24 cellular contexts compared by ENCODE assay signal in the genomic region with DNA sequence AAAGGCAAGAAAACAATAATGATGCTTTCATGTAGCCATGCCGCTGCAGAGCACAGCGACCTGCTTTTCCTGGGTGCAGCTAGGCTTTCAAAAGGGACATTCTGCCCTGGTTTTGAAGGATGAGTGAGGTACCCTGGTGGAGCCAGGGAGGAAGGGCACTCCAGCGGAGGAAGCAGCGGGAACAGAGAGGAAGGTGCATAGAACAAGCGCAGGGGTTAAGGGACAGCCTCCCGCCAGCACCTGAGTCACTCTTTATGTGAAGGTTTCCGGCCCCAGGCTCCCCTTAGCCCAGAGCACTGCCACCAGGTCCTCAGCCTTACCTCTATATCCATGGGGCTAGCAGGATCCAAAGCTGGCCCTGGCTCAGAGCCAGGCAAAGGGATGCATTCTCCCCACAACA.
"Had no signal": no experiment of that assay in that cellular context is flagged by ENCODE, and none has a peak within 500 bp of the region (broad histone marks: within the 10 kb centered on the region; RNA-seq: fewer than 3 reads in every experiment).

No MANE protein-coding gene starts in this region.

- H3K4me3 ChIP-seq: dorsolateral prefrontal cortex, esophagus squamous epithelium, gastrocnemius medialis, lower lobe of right lung, ovary, psoas muscle, right atrium auricular region, thoracic aorta, upper lobe of left lung had no signal

- FAIRE-seq: astrocyte, colon had no signal

- H3K27ac ChIP-seq: dorsolateral prefrontal cortex, esophagus squamous epithelium, gastrocnemius medialis, lower lobe of right lung, ovary, psoas muscle, right atrium auricular region, thoracic aorta, upper lobe of left lung, VCaP had no signal

- H3K36me3 ChIP-seq: esophagus squamous epithelium, gastrocnemius medialis, lower lobe of right lung, ovary, right atrium auricular region, thoracic aorta, upper lobe of left lung had no signal

- H3K27me3 ChIP-seq: dorsolateral prefrontal cortex, esophagus squamous epithelium, gastrocnemius medialis, ovary, right atrium auricular region, upper lobe of left lung had no signal

- DNase-seq: activated CD4-positive, alpha-beta T cell treated with anti-CD3 and anti-CD28 coated beads for 1 hour; activated CD4-positive, alpha-beta T cell treated with anti-CD3 and anti-CD28 coated beads, Interleukin-2, amount 50 U/mL, for 1 hour; activated CD8-positive, alpha-beta T cell treated with anti-CD3 and anti-CD28 coated beads, Interleukin-2, amount 10 ng/mL, durations not matched to agents 7 days and 5 days; activated gamma-delta T cell; dorsolateral prefrontal cortex; effector memory CD8-positive, alpha-beta T cell; esophagus squamous epithelium; gastrocnemius medialis; head of caudate nucleus; immature natural killer cell; lower lobe of right lung; naive thymus-derived CD8-positive, alpha-beta T cell; ovary; psoas muscle; stimulated activated CD4-positive, alpha-beta T cell treated with anti-CD3 and anti-CD28 coated beads, Interleukin-4, amount 100 ng/mL, for 24 hours; stimulated activated naive CD4-positive, alpha-beta T cell treated with Interleukin-2 at 50 U/mL for 16 hours had no signal

- ATAC-seq: activated CD8-positive, alpha-beta T cell treated with anti-CD3 and anti-CD28 coated beads, Interleukin-2, amount 10 ng/mL, durations not matched to agents 7 days and 5 days; activated naive CD4-positive, alpha-beta T cell treated with anti-CD3 and anti-CD28 coated beads, Interleukin-2, amount 50 U/mL, for 72 hours; effector memory CD8-positive, alpha-beta T cell; gastrocnemius medialis; left lobe of liver; lower lobe of right lung; naive thymus-derived CD8-positive, alpha-beta T cell; psoas muscle had no signal

- H3K9me3 ChIP-seq: esophagus squamous epithelium, gastrocnemius medialis, lower lobe of right lung, ovary, psoas muscle, right atrium auricular region, thoracic aorta, upper lobe of left lung had no signal

- H3K4me1 ChIP-seq: esophagus squamous epithelium, gastrocnemius medialis, lower lobe of right lung, psoas muscle, right atrium auricular region, upper lobe of left lung had no signal
